In genomic region chr3:50648944-50649343, GRCh38 we compare ENCODE assay signal across 22 cellular contexts. TPM values are rescaled to one million over a fixed set of nuclear protein-coding genes. Genes with fewer than 3 reads are reported as not detected.
DNase-seq lines count a peak whose midpoint lies in the region; ATAC-seq and TF ChIP-seq lines count a peak whose summit lies in the region.
"Had no signal": no experiment of that assay in that cellular context is flagged by ENCODE, and none has a peak within 500 bp of the region (broad histone marks: within the 10 kb centered on the region; RNA-seq: fewer than 3 reads in every experiment).

No MANE protein-coding gene starts in this region.

- peaks cover 0 to 66% of the 10 kb centered on the region in 2 donors for H3K4me1 ChIP-seq in right atrium auricular region
- H3K4me1 ChIP-seq: prostate gland had no signal

- H3K9me3 ChIP-seq in right atrium auricular region, result no peaks in the 10 kb centered on the region
- H3K9me3 ChIP-seq: prostate gland had no signal

- H3K36me3 ChIP-seq in right atrium auricular region, result peaks cover 36% of the 10 kb centered on the region

- no peak overlapping the region for H3K4me3 ChIP-seq in right atrium auricular region
- H3K4me3 ChIP-seq: prostate gland, smooth muscle cell had no signal

- no peak for DNase-seq in activated naive CD4-positive, alpha-beta T cell treated with anti-CD3 and anti-CD28 coated beads, Interleukin-2, amount 50 U/mL, for 72 hours (ENCODE audit: low spot score in 2 of 2)
- DNase-seq in activated naive CD4-positive, alpha-beta T cell (lab: John Stamatoyannopoulos, UW), result no peak
- DNase-seq in caudate nucleus (lab: John Stamatoyannopoulos, UW) (no peak), right atrium auricular region (ENCODE audit: low spot score) (no peak), NCI-H446 treated with DMSO at 0.1 percent for 48 hours (lab: John Stamatoyannopoulos, UW) (no peak), head of caudate nucleus (no peak)
- DNase-seq: activated CD4-positive, alpha-beta memory T cell treated with anti-CD3 and anti-CD28 coated beads, Interleukin-2, amount 10 ng/mL, durations not matched to agents 7 days and 5 days; activated CD4-positive, CD25-positive, alpha-beta regulatory T cell; activated T-cell treated with anti-CD3 and anti-CD28 coated beads, Interleukin-2, amount 50 U/mL, for 48 hours; erythroblast; foreskin melanocyte; NCI-H2081; NCI-H510A; stimulated activated CD4-positive, alpha-beta T cell treated with anti-CD3 and anti-CD28 coated beads, Interleukin-4, amount 100 ng/mL, for 24 hours; T1000 had no signal

- no peaks in the 10 kb centered on the region for H3K27me3 ChIP-seq in right atrium auricular region

- H3K36me3 Mint-ChIP-seq in activated naive CD4-positive, alpha-beta T cell treated with anti-CD3 and anti-CD28 coated beads, Interleukin-2, amount 50 U/mL, for 72 hours, result peaks cover 7 to 8% of the 10 kb centered on the region in 2 donors

- ATAC-seq in activated naive CD4-positive, alpha-beta T cell treated with anti-CD3 and anti-CD28 coated beads, Interleukin-2, amount 50 U/mL, for 72 hours, result no peak
- ATAC-seq in HG02938 (IDR thresholded peaks at IDR 0.05; ENCODE audit: unreplicated experiment), result no peak
- ATAC-seq: HepG2 had no signal

- peak overlapping the region; percentile 55 to 69 for H3K27ac Mint-ChIP-seq in activated naive CD4-positive, alpha-beta T cell treated with anti-CD3 and anti-CD28 coated beads, Interleukin-2, amount 50 U/mL, for 72 hours
- H3K27ac Mint-ChIP-seq: activated CD4-positive, alpha-beta memory T cell treated with anti-CD3 and anti-CD28 coated beads, Interleukin-2, amount 10 ng/mL, durations not matched to agents 7 days and 5 days; nephron had no signal

- H3K9me3 Mint-ChIP-seq in activated naive CD4-positive, alpha-beta T cell treated with anti-CD3 and anti-CD28 coated beads, Interleukin-2, amount 50 U/mL, for 72 hours, result no peaks in the 10 kb centered on the region
- H3K9me3 Mint-ChIP-seq: activated CD4-positive, alpha-beta memory T cell treated with anti-CD3 and anti-CD28 coated beads, Interleukin-2, amount 10 ng/mL, durations not matched to agents 7 days and 5 days; HFFc6; nephron had no signal

- peak overlapping the region; percentile 95 for H3K27ac ChIP-seq in caudate nucleus (ENCODE audit: low read depth, low read length)
- peak overlapping the region; percentile 83 to 89 for H3K27ac ChIP-seq in right atrium auricular region
- H3K27ac ChIP-seq in temporal lobe (ENCODE audit: low read depth, low read length), result peak overlapping the region; percentile 77
- H3K27ac ChIP-seq: prostate gland had no signal

- no peak for TF ChIP-seq CTCF in right atrium auricular region (IDR thresholded peaks at IDR 0.05)

- intact Hi-C loops in head of caudate nucleus (cut with DNase I), result no loop called here

RNA-seq across cellular contexts. Expression of gene DOCK3, which starts 25.8 kb away (rescaled TPM):
- 1 to 10 TPM; 4.1 to 4.8 TPM for total RNA-seq in activated naive CD4-positive, alpha-beta T cell treated with anti-CD3 and anti-CD28 coated beads, Interleukin-2, amount 50 U/mL, for 72 hours
- 1 to 10 TPM; 2.7 to 4.6 TPM for total RNA-seq in right atrium auricular region
- total RNA-seq in temporal lobe, result 49.9 TPM
- total RNA-seq: HepG2 had no signal

RNA-seq across cellular contexts. Expression of gene MAPKAPK3, which starts 32.0 kb away (rescaled TPM):
- total RNA-seq in activated naive CD4-positive, alpha-beta T cell treated with anti-CD3 and anti-CD28 coated beads, Interleukin-2, amount 50 U/mL, for 72 hours, result 100 to 1,000 TPM in 1 of 2 donors, 10 to 100 TPM in 1; 94.3 to 153 TPM
- total RNA-seq in right atrium auricular region (100 to 1,000 TPM; 148 to 187 TPM), temporal lobe (4.2 TPM)

RNA-seq across cellular contexts. Expression of gene CISH, which starts 37.4 kb away (rescaled TPM):
- total RNA-seq in activated naive CD4-positive, alpha-beta T cell treated with anti-CD3 and anti-CD28 coated beads, Interleukin-2, amount 50 U/mL, for 72 hours, result 100 to 1,000 TPM; 222 to 258 TPM
- total RNA-seq in right atrium auricular region (1 to 10 TPM; 4.7 to 9.9 TPM), temporal lobe (0.74 TPM)

Comparison
In these comparisons a context has a peak if more than half of its experiments do, and no peak if none do; other contexts are left out.
1. RNA of gene MAPKAPK3, which starts 32.0 kb away (total RNA-seq): 148 to 187 TPM in right atrium auricular region and 94.3 to 153 TPM in activated naive CD4-positive, alpha-beta T cell treated with anti-CD3 and anti-CD28 coated beads, Interleukin-2, amount 50 U/mL, for 72 hours; 4.2 TPM in temporal lobe (single experiment); every median in the first group is over 10 times any median in the second.
2. RNA of gene CISH, which starts 37.4 kb away (total RNA-seq): 222 to 258 TPM in activated naive CD4-positive, alpha-beta T cell treated with anti-CD3 and anti-CD28 coated beads, Interleukin-2, amount 50 U/mL, for 72 hours; 4.7 to 9.9 TPM in right atrium auricular region and 0.74 TPM in temporal lobe (single experiment); every median in the first group is over 10 times any median in the second.
3. Peak in every context shown above with its lines, with median percentiles within 50 percentile points of each other: H3K27ac ChIP-seq.